ENCODE assay signal across 7 cellular contexts in the genomic region with DNA sequence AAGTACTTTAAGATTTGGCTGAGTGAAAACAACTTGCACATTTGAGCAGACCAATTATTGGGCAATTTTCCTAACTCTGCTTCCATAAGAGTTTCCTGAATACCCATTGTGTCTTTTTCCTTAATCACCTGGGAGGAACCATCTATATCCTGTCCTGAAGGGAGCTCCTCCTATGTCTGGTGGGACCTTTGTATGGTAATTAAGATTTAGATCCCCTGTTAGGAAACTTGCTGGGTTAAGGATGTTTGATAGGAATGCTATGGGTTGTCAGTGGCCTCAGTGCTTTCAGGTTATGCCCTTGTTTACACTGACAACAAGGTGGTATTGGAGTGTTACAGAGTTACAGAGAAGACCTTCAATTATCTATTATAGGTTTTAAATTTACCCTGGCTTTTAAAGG.
DNase-seq lines count a peak whose midpoint lies in the region; ATAC-seq and TF ChIP-seq lines count a peak whose summit lies in the region.
"Not testable (repeated sequence)": the region's sequence is repeated elsewhere in the genome, so short reads cannot be mapped to it uniquely, and the experiment has no call there.

No MANE protein-coding gene starts in this region.

- not testable (repeated sequence) for H4K8ac ChIP-seq in mesendoderm (ENCODE audit: low read depth, low read length)

- not testable (repeated sequence) for H3K4me3 Mint-ChIP-seq in activated T-helper 17 cell treated with anti-CD3 and anti-CD28 coated beads, Interleukin-2, amount 50 U/mL, for 72 hours; dendritic cell treated with granulocyte-macrophage colony-stimulating factor and Interleukin-4, amounts not matched to agents 40 ng/mL and 50 ng/mL, for 4 days; endodermal cell; stimulated activated effector memory CD8-positive, alpha-beta T cell treated with anti-CD3 and anti-CD28 coated beads, Interleukin-12 subunit alpha, Interleukin-12 subunit beta, amount 100 ng/mL, for 72 hours

- not testable (repeated sequence) for H2AK5ac ChIP-seq in mesendoderm (ENCODE audit: low read length)

- not testable (repeated sequence) for H2BK120ac ChIP-seq in mesendoderm (ENCODE audit: low read depth, low read length)

- not testable (repeated sequence) for H3K9ac ChIP-seq in DND-41 (ENCODE audit: low read depth, low read length); endodermal cell (ENCODE audit: extremely low read depth, low read length, poor library complexity, severe bottlenecking); mesendoderm (ENCODE audit: low read length)

- not testable (repeated sequence) for H3K36me3 Mint-ChIP-seq in activated T-helper 17 cell treated with anti-CD3 and anti-CD28 coated beads, Interleukin-2, amount 50 U/mL, for 72 hours (ENCODE audit: low read depth); dendritic cell treated with granulocyte-macrophage colony-stimulating factor and Interleukin-4, amounts not matched to agents 40 ng/mL and 50 ng/mL, for 4 days (ENCODE audit: low read depth); stimulated activated effector memory CD8-positive, alpha-beta T cell treated with anti-CD3 and anti-CD28 coated beads, Interleukin-12 subunit alpha, Interleukin-12 subunit beta, amount 100 ng/mL, for 72 hours
- H3K36me3 Mint-ChIP-seq in endodermal cell (ENCODE audit: low read depth) = peaks cover 13% of the 10 kb centered on the region

- not testable (repeated sequence) for DNase-seq in DND-41; heart right ventricle; stimulated activated effector memory CD8-positive, alpha-beta T cell treated with anti-CD3 and anti-CD28 coated beads, Interleukin-12 subunit alpha, Interleukin-12 subunit beta, amount 100 ng/mL, for 72 hours (ENCODE audit: low spot score in 2 of 2)
- DNase-seq in endodermal cell (peak; percentile 39), mesendoderm (peak; percentile 91)

- H3K23ac ChIP-seq in mesendoderm (ENCODE audit: low read length) = not testable (repeated sequence)

- not testable (repeated sequence) for H2BK5ac ChIP-seq in mesendoderm (ENCODE audit: low read length)

- H3K4me1 Mint-ChIP-seq in activated T-helper 17 cell treated with anti-CD3 and anti-CD28 coated beads, Interleukin-2, amount 50 U/mL, for 72 hours = not testable (repeated sequence)
- H3K4me1 Mint-ChIP-seq in dendritic cell treated with granulocyte-macrophage colony-stimulating factor and Interleukin-4, amounts not matched to agents 40 ng/mL and 50 ng/mL, for 4 days (ENCODE audit: low read depth) = peaks cover 11% of the 10 kb centered on the region
- peaks cover 21% of the 10 kb centered on the region for H3K4me1 Mint-ChIP-seq in endodermal cell
- H3K4me1 Mint-ChIP-seq in stimulated activated effector memory CD8-positive, alpha-beta T cell treated with anti-CD3 and anti-CD28 coated beads, Interleukin-12 subunit alpha, Interleukin-12 subunit beta, amount 100 ng/mL, for 72 hours = peaks cover 13% of the 10 kb centered on the region

- not testable (repeated sequence) for H3K27ac ChIP-seq in DND-41 (ENCODE audit: low read length); endodermal cell (ENCODE audit: low read depth, low read length); mesendoderm (ENCODE audit: low read depth, low read length)
- peak overlapping the region in 6 of 10 donors; percentile 25 to 69 (median 38) for H3K27ac ChIP-seq in heart right ventricle

- ATAC-seq in DND-41 (ENCODE audit: insufficient read depth, low read depth); activated T-helper 17 cell treated with anti-CD3 and anti-CD28 coated beads, Interleukin-2, amount 50 U/mL, for 72 hours (replicated peaks); heart right ventricle; stimulated activated effector memory CD8-positive, alpha-beta T cell treated with anti-CD3 and anti-CD28 coated beads, Interleukin-12 subunit alpha, Interleukin-12 subunit beta, amount 100 ng/mL, for 72 hours: not testable (repeated sequence)

- H3K79me1 ChIP-seq in mesendoderm (ENCODE audit: low read length) = not testable (repeated sequence)

- intact Hi-C loops in dendritic cell treated with granulocyte-macrophage colony-stimulating factor and Interleukin-4, amounts not matched to agents 40 ng/mL and 50 ng/mL, for 4 days (cut with micrococcal nuclease); heart right ventricle (cut with DNase I): not testable (repeated sequence)

- not testable (repeated sequence) for H3K9me3 ChIP-seq in DND-41 (ENCODE audit: insufficient read depth, low read length, severe bottlenecking); heart right ventricle
- H3K9me3 ChIP-seq in endodermal cell (ENCODE audit: control insufficient read depth, low read length) = peaks cover 32% of the 10 kb centered on the region

- not testable (repeated sequence) for H3K27me3 ChIP-seq in DND-41 (ENCODE audit: insufficient read depth, low read length, poor library complexity); endodermal cell (ENCODE audit: control insufficient read depth, insufficient read depth, low read length, poor library complexity, severe bottlenecking); heart right ventricle; mesendoderm (ENCODE audit: insufficient read depth, low read length, poor library complexity)

- not testable (repeated sequence) for H3K4me1 ChIP-seq in DND-41 (ENCODE audit: insufficient read depth, low read length); endodermal cell (ENCODE audit: control insufficient read depth, insufficient read depth, low read length); mesendoderm (ENCODE audit: control insufficient read depth, low read depth, low read length)
- H3K4me1 ChIP-seq in heart right ventricle = peaks cover 16 to 52% (median 27%) of the 10 kb centered on the region in 9 donors

- H3K27ac Mint-ChIP-seq in activated T-helper 17 cell treated with anti-CD3 and anti-CD28 coated beads, Interleukin-2, amount 50 U/mL, for 72 hours = peak overlapping the region; percentile 39
- H3K27ac Mint-ChIP-seq in dendritic cell treated with granulocyte-macrophage colony-stimulating factor and Interleukin-4, amounts not matched to agents 40 ng/mL and 50 ng/mL, for 4 days = peak overlapping the region; percentile 16
- H3K27ac Mint-ChIP-seq in endodermal cell = peak overlapping the region; percentile 27
- H3K27ac Mint-ChIP-seq in stimulated activated effector memory CD8-positive, alpha-beta T cell treated with anti-CD3 and anti-CD28 coated beads, Interleukin-12 subunit alpha, Interleukin-12 subunit beta, amount 100 ng/mL, for 72 hours = peak overlapping the region; percentile 62

- 0 out of 2 replicates have a peak overlapping the region, but pooled peaks have one; percentile 48 for H2AFZ ChIP-seq in DND-41 (ENCODE audit: low read depth, low read length)

- H3K27me3 Mint-ChIP-seq in activated T-helper 17 cell treated with anti-CD3 and anti-CD28 coated beads, Interleukin-2, amount 50 U/mL, for 72 hours; dendritic cell treated with granulocyte-macrophage colony-stimulating factor and Interleukin-4, amounts not matched to agents 40 ng/mL and 50 ng/mL, for 4 days; endodermal cell (ENCODE audit: insufficient read depth): not testable (repeated sequence)

- not testable (repeated sequence) for H3K9me3 Mint-ChIP-seq in activated T-helper 17 cell treated with anti-CD3 and anti-CD28 coated beads, Interleukin-2, amount 50 U/mL, for 72 hours; dendritic cell treated with granulocyte-macrophage colony-stimulating factor and Interleukin-4, amounts not matched to agents 40 ng/mL and 50 ng/mL, for 4 days; stimulated activated effector memory CD8-positive, alpha-beta T cell treated with anti-CD3 and anti-CD28 coated beads, Interleukin-12 subunit alpha, Interleukin-12 subunit beta, amount 100 ng/mL, for 72 hours
- peaks cover 24% of the 10 kb centered on the region for H3K9me3 Mint-ChIP-seq in endodermal cell

- TF ChIP-seq CTCF in DND-41 (IDR thresholded peaks at IDR 0.05; ENCODE audit: borderline replicate concordance, extremely low read depth, low read length, poor library complexity, severe bottlenecking); endodermal cell (conservative IDR thresholded peaks at IDR 0.05); heart right ventricle (IDR thresholded peaks at IDR 0.05): not testable (repeated sequence)

- not testable (repeated sequence) for H4K5ac ChIP-seq in mesendoderm (ENCODE audit: low read length)

- not testable (repeated sequence) for H3K4me2 ChIP-seq in DND-41 (ENCODE audit: insufficient read depth, low read length); mesendoderm (ENCODE audit: low read length)

- H3K36me3 ChIP-seq in DND-41 (ENCODE audit: insufficient read depth, low read length); endodermal cell (ENCODE audit: control insufficient read depth, insufficient read depth, low read length); heart right ventricle; mesendoderm (ENCODE audit: control insufficient read depth, insufficient read depth, low read length): not testable (repeated sequence)

- H3K56ac ChIP-seq in mesendoderm (ENCODE audit: low read length) = not testable (repeated sequence)

- H4K20me1 ChIP-seq in DND-41 (ENCODE audit: insufficient read depth, low read length) = not testable (repeated sequence)

- H3K79me2 ChIP-seq in DND-41 (ENCODE audit: insufficient read depth, low read length); mesendoderm (ENCODE audit: control insufficient read depth, insufficient read depth, low read length): not testable (repeated sequence)

- H3K4me3 ChIP-seq in DND-41 (ENCODE audit: low read depth in 1 of 2, low read length in 2 of 2); heart right ventricle; mesendoderm (ENCODE audit: low read length): not testable (repeated sequence)
- H3K4me3 ChIP-seq in endodermal cell (ENCODE audit: low read length) = peak overlapping the region; percentile 64

- H3K18ac ChIP-seq in mesendoderm (ENCODE audit: low read length) = not testable (repeated sequence)

- not testable (repeated sequence) for H2BK15ac ChIP-seq in mesendoderm (replicated peaks; ENCODE audit: low read depth)

- not testable (repeated sequence) for H3K4ac ChIP-seq in mesendoderm (ENCODE audit: low read depth, low read length)
